Comparison of ENCODE assay signal across 2 cellular contexts in the genomic region with DNA sequence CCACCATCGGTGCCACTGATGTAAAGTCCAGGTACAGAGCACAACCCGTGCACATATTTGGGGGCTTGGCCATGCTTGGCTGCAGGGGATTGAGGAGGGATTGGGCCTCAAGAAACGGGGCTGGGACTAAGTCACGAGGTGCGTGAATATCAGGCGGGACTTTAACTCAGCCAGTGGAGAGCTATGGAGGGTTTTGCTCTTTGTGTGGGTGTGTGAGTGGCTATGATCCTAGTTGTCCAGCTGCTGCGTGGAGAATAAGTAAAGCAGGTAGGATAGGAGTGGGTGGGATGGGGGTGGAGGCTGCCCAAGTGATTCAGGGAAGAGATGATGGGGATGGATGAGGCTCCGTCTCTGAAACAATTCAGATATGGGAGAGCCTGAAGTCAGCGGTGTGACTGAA.
TF ChIP-seq lines count a peak whose summit lies in the region.

No MANE protein-coding gene starts in this region.

TF ChIP-seq in SK-N-SH, 30 proteins besides CTCF, POLR2A, EP300 and RAD21 (continued from another document):
- TF ChIP-seq FOXM1 (IDR thresholded peaks at IDR 0.05; ENCODE audit: low read depth) (no peak), POLR2AphosphoS5 (IDR thresholded peaks at IDR 0.05; ENCODE audit: low read depth, low read length) (no peak), MEF2A (IDR thresholded peaks at IDR 0.05; ENCODE audit: borderline replicate concordance, low read depth) (no peak), YY1 (IDR thresholded peaks at IDR 0.05; ENCODE audit: low read depth) (no peak), CHD2 (IDR thresholded peaks at IDR 0.05; ENCODE audit: low read length, partially characterized antibody) (no peak), MXI1 (IDR thresholded peaks at IDR 0.05; ENCODE audit: low read depth, low read length) (no peak), RCOR1 (IDR thresholded peaks at IDR 0.05; ENCODE audit: low read length) (no peak), NRF1 (IDR thresholded peaks at IDR 0.05; ENCODE audit: low read depth, low read length) (no peak), FOXJ3 (CRISPR knock-in tag; IDR thresholded peaks at IDR 0.05) (no peak), GATA2 (CRISPR knock-in tag; IDR thresholded peaks at IDR 0.05) (no peak), RXRA (IDR thresholded peaks at IDR 0.05; ENCODE audit: borderline replicate concordance, low read depth) (no peak), TCF12 (IDR thresholded peaks at IDR 0.05) (no peak)
- TF ChIP-seq, protein P1, sequence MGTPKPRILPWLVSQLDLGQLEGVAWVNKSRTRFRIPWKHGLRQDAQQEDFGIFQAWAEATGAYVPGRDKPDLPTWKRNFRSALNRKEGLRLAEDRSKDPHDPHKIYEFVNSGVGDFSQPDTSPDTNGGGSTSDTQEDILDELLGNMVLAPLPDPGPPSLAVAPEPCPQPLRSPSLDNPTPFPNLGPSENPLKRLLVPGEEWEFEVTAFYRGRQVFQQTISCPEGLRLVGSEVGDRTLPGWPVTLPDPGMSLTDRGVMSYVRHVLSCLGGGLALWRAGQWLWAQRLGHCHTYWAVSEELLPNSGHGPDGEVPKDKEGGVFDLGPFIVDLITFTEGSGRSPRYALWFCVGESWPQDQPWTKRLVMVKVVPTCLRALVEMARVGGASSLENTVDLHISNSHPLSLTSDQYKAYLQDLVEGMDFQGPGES (IDR thresholded peaks at IDR 0.05; ENCODE audit: low read depth, low read length) = no peak
- TF ChIP-seq, protein P2, sequence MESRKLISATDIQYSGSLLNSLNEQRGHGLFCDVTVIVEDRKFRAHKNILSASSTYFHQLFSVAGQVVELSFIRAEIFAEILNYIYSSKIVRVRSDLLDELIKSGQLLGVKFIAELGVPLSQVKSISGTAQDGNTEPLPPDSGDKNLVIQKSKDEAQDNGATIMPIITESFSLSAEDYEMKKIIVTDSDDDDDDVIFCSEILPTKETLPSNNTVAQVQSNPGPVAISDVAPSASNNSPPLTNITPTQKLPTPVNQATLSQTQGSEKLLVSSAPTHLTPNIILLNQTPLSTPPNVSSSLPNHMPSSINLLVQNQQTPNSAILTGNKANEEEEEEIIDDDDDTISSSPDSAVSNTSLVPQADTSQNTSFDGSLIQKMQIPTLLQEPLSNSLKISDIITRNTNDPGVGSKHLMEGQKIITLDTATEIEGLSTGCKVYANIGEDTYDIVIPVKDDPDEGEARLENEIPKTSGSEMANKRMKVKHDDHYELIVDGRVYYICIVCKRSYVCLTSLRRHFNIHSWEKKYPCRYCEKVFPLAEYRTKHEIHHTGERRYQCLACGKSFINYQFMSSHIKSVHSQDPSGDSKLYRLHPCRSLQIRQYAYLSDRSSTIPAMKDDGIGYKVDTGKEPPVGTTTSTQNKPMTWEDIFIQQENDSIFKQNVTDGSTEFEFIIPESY (IDR thresholded peaks at IDR 0.05; ENCODE audit: borderline replicate concordance, low read depth) = no peak
- TF ChIP-seq, protein P3, sequence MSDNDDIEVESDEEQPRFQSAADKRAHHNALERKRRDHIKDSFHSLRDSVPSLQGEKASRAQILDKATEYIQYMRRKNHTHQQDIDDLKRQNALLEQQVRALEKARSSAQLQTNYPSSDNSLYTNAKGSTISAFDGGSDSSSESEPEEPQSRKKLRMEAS (IDR thresholded peaks at IDR 0.05; ENCODE audit: low read depth) = no peak

TF ChIP-seq in SK-N-SH treated with all-trans-retinoic acid at 6 μM for 48 hours, 23 proteins besides CTCF, POLR2A, EP300 and RAD21 (continued from another document):
- TF ChIP-seq, protein P4, sequence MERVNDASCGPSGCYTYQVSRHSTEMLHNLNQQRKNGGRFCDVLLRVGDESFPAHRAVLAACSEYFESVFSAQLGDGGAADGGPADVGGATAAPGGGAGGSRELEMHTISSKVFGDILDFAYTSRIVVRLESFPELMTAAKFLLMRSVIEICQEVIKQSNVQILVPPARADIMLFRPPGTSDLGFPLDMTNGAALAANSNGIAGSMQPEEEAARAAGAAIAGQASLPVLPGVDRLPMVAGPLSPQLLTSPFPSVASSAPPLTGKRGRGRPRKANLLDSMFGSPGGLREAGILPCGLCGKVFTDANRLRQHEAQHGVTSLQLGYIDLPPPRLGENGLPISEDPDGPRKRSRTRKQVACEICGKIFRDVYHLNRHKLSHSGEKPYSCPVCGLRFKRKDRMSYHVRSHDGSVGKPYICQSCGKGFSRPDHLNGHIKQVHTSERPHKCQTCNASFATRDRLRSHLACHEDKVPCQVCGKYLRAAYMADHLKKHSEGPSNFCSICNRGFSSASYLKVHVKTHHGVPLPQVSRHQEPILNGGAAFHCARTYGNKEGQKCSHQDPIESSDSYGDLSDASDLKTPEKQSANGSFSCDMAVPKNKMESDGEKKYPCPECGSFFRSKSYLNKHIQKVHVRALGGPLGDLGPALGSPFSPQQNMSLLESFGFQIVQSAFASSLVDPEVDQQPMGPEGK (CRISPR knock-in tag; IDR thresholded peaks at IDR 0.05; ENCODE audit: borderline replicate concordance) = no peak
- TF ChIP-seq SNAI2 (CRISPR knock-in tag; IDR thresholded peaks at IDR 0.05) = no peak
